In genomic region chr11:93236741-93237675, GRCh38 we compare ENCODE assay signal across 8 cellular contexts. TPM values are rescaled to one million over a fixed set of nuclear protein-coding genes. Genes with fewer than 3 reads are reported as not detected.
DNase-seq lines count a peak whose midpoint lies in the region; ATAC-seq and TF ChIP-seq lines count a peak whose summit lies in the region.

No MANE protein-coding gene starts in this region.

- H3K4me3 Mint-ChIP-seq in chondrocyte (ENCODE audit: unreplicated experiment) (no peak overlapping the region), memory B cell (no peak overlapping the region)

- H3K9me3 Mint-ChIP-seq in chondrocyte (ENCODE audit: low read depth): no peaks in the 10 kb centered on the region
- no peaks in the 10 kb centered on the region for H3K9me3 Mint-ChIP-seq in memory B cell

- no peak overlapping the region for H3K27ac Mint-ChIP-seq in chondrocyte (ENCODE audit: unreplicated experiment)
- no peak overlapping the region for H3K27ac Mint-ChIP-seq in memory B cell

- DNase-seq in AG08396 (ENCODE audit: low spot score): peak; percentile 31
- DNase-seq in NCI-H526 treated with DMSO at 0.1 percent for 48 hours (lab: John Stamatoyannopoulos, UW): peak; percentile 73
- DNase-seq in chondrocyte (ENCODE audit: low spot score): no peak
- DNase-seq in memory B cell (ENCODE audit: low spot score in 2 of 2): peak in 1 of 2 donors; percentile 4
- no peak for DNase-seq in ecto neural progenitor cell (ENCODE audit: low spot score)
- DNase-seq in cerebellum (ENCODE audit: low spot score): no peak

- H3K27me3 Mint-ChIP-seq in chondrocyte (ENCODE audit: low read depth) (peaks cover 35% of the 10 kb centered on the region), memory B cell (peaks cover 13% of the 10 kb centered on the region)

- H3K36me3 Mint-ChIP-seq in chondrocyte (ENCODE audit: low read depth): no peaks in the 10 kb centered on the region
- H3K36me3 Mint-ChIP-seq in memory B cell: no peaks in the 10 kb centered on the region

- peaks cover 3% of the 10 kb centered on the region for H3K4me1 Mint-ChIP-seq in chondrocyte (ENCODE audit: low read depth)
- H3K4me1 Mint-ChIP-seq in memory B cell: no peaks in the 10 kb centered on the region

- TF ChIP-seq CTCF in GM12874 (IDR thresholded peaks at IDR 0.05; ENCODE audit: insufficient read depth, low read depth, low read length): peak; percentile 41; the same call in 1 of the 2 replicates
- peak; percentile 79 for TF ChIP-seq CTCF in chondrocyte (IDR thresholded peaks at IDR 0.05)

- peak; percentile 60 for ATAC-seq in HG02981 (IDR thresholded peaks at IDR 0.05; ENCODE audit: unreplicated experiment)
- ATAC-seq in memory B cell (ENCODE audit: low read depth): peak; percentile 68

RNA-seq across cellular contexts. Expression of gene SLC36A4, which starts 39.2 kb away (rescaled TPM):
- 16.5 to 28.9 TPM (median 20.9 TPM) in 3 replicates for total RNA-seq in chondrocyte
- total RNA-seq in cerebellum: 36.9 TPM

Comparison
In these comparisons a context has a peak if more than half of its experiments do, and no peak if none do; other contexts are left out.
1. DNase-seq: peak in AG08396 (single experiment) and NCI-H526 treated with DMSO at 0.1 percent for 48 hours (single experiment); none in chondrocyte (single experiment), ecto neural progenitor cell (single experiment) and cerebellum (single experiment).